Comparison of ENCODE assay signal across 12 cellular contexts in the genomic region with DNA sequence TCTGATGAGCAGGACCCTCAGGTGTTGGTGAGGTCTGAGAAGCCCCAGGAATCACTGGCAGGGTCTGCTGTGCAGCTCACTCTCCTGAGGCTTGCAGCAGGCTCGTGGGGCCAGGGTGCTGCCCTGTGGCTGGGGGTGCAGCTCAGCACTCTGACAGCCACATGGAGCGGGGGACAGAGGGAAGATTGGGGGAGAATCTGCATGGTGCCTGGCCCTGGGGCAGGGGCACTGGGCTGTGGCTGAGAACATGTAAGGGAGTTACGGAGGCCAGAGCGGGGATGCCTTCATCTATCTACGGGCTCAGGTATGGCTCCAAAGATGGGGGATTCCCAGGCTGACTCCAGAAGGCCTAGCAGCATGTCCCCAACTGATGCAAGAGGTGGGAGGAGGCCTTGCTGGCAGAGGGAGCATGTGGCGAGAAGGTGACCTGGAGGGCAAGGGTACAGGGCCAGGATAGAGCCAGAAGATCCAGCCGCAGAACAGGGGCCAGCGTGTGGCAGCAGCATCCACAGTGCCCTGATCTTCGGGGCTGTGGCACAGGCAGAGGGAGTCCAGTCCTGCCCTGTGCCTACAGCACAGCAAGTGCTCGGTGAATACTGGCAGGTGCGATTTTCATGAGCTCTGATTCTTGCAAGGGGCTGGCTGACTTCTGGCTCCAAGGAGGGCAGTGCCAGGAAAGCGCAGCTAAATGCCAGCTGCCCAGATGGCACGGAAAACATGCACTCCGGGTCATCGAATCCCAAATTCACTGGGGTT.
"Had no signal": no experiment of that assay in that cellular context is flagged by ENCODE, and none has a peak within 500 bp of the region (broad histone marks: within the 10 kb centered on the region; RNA-seq: fewer than 3 reads in every experiment).

No MANE protein-coding gene starts in this region.

- H3K27me3 ChIP-seq: body of pancreas had no signal

- H3K4me1 ChIP-seq: body of pancreas, parathyroid adenoma had no signal

- H3K4me3 ChIP-seq: body of pancreas had no signal

- ATAC-seq: activated CD8-positive, alpha-beta memory T cell treated with anti-CD3 and anti-CD28 coated beads, Interleukin-2, amount 10 ng/mL, durations not matched to agents 7 days and 5 days; body of pancreas; naive thymus-derived CD8-positive, alpha-beta T cell; stimulated activated naive B cell treated with anti-CD40 and anti-IgM and Interleukin-4, amounts not matched to agents 10 μg/mL and 1 μg/mL and 100 μg/mL, for 72 hours; WTC11 had no signal

- H3K4me1 Mint-ChIP-seq: activated CD4-positive, alpha-beta memory T cell treated with anti-CD3 and anti-CD28 coated beads, Interleukin-2, amount 10 ng/mL, durations not matched to agents 7 days and 5 days; activated CD8-positive, alpha-beta memory T cell treated with anti-CD3 and anti-CD28 coated beads, Interleukin-2, amount 10 ng/mL, durations not matched to agents 7 days and 5 days; stimulated activated naive B cell treated with anti-CD40 and anti-IgM and Interleukin-4, amounts not matched to agents 10 μg/mL and 1 μg/mL and 100 μg/mL, for 72 hours had no signal

- H3K27ac ChIP-seq: body of pancreas, parathyroid adenoma had no signal

- H3K9me3 ChIP-seq: body of pancreas had no signal

- H3K27ac Mint-ChIP-seq: activated CD4-positive, alpha-beta memory T cell treated with anti-CD3 and anti-CD28 coated beads, Interleukin-2, amount 10 ng/mL, durations not matched to agents 7 days and 5 days; activated CD8-positive, alpha-beta memory T cell treated with anti-CD3 and anti-CD28 coated beads, Interleukin-2, amount 10 ng/mL, durations not matched to agents 7 days and 5 days; activated naive CD4-positive, alpha-beta T cell treated with anti-CD3 and anti-CD28 coated beads for 36 hours; naive thymus-derived CD8-positive, alpha-beta T cell; stimulated activated naive B cell treated with anti-CD40 and anti-IgM and Interleukin-4, amounts not matched to agents 10 μg/mL and 1 μg/mL and 100 μg/mL, for 72 hours; T-helper 2 cell treated with Interferon-gamma antibody and Interleukin-4, amounts not matched to agents 5 μg/mL and 100 μg/mL, for 36 hours; WTC11 had no signal

- H3K9me3 Mint-ChIP-seq: activated CD4-positive, alpha-beta memory T cell treated with anti-CD3 and anti-CD28 coated beads, Interleukin-2, amount 10 ng/mL, durations not matched to agents 7 days and 5 days; activated naive CD4-positive, alpha-beta T cell treated with anti-CD3 and anti-CD28 coated beads for 36 hours; stimulated activated naive B cell treated with anti-CD40 and anti-IgM and Interleukin-4, amounts not matched to agents 10 μg/mL and 1 μg/mL and 100 μg/mL, for 72 hours; T-helper 2 cell treated with Interferon-gamma antibody and Interleukin-4, amounts not matched to agents 5 μg/mL and 100 μg/mL, for 36 hours; WTC11 had no signal

- DNase-seq: activated CD4-positive, alpha-beta memory T cell treated with anti-CD3 and anti-CD28 coated beads, Interleukin-2, amount 10 ng/mL, durations not matched to agents 7 days and 5 days; activated CD4-positive, alpha-beta T cell treated with anti-CD3 and anti-CD28 coated beads for 48 hours; activated CD8-positive, alpha-beta memory T cell treated with anti-CD3 and anti-CD28 coated beads, Interleukin-2, amount 10 ng/mL, durations not matched to agents 7 days and 5 days; activated naive CD4-positive, alpha-beta T cell treated with anti-CD3 and anti-CD28 coated beads for 36 hours; body of pancreas; central memory CD4-positive, alpha-beta T cell; cortex of kidney; stimulated activated naive B cell treated with anti-CD40 and anti-IgM and Interleukin-4, amounts not matched to agents 10 μg/mL and 1 μg/mL and 100 μg/mL, for 72 hours had no signal

- H3K4me3 Mint-ChIP-seq: activated CD4-positive, alpha-beta memory T cell treated with anti-CD3 and anti-CD28 coated beads, Interleukin-2, amount 10 ng/mL, durations not matched to agents 7 days and 5 days; activated CD8-positive, alpha-beta memory T cell treated with anti-CD3 and anti-CD28 coated beads, Interleukin-2, amount 10 ng/mL, durations not matched to agents 7 days and 5 days; activated naive CD4-positive, alpha-beta T cell treated with anti-CD3 and anti-CD28 coated beads for 36 hours; naive thymus-derived CD8-positive, alpha-beta T cell; stimulated activated naive B cell treated with anti-CD40 and anti-IgM and Interleukin-4, amounts not matched to agents 10 μg/mL and 1 μg/mL and 100 μg/mL, for 72 hours; T-helper 2 cell treated with Interferon-gamma antibody and Interleukin-4, amounts not matched to agents 5 μg/mL and 100 μg/mL, for 36 hours; WTC11 had no signal

- H3K36me3 Mint-ChIP-seq: activated CD8-positive, alpha-beta memory T cell treated with anti-CD3 and anti-CD28 coated beads, Interleukin-2, amount 10 ng/mL, durations not matched to agents 7 days and 5 days; naive thymus-derived CD8-positive, alpha-beta T cell; stimulated activated naive B cell treated with anti-CD40 and anti-IgM and Interleukin-4, amounts not matched to agents 10 μg/mL and 1 μg/mL and 100 μg/mL, for 72 hours; WTC11 had no signal

- H3K27me3 Mint-ChIP-seq: activated CD4-positive, alpha-beta memory T cell treated with anti-CD3 and anti-CD28 coated beads, Interleukin-2, amount 10 ng/mL, durations not matched to agents 7 days and 5 days had no signal
